Comparison of ENCODE assay signal across 18 cellular contexts in the genomic region with DNA sequence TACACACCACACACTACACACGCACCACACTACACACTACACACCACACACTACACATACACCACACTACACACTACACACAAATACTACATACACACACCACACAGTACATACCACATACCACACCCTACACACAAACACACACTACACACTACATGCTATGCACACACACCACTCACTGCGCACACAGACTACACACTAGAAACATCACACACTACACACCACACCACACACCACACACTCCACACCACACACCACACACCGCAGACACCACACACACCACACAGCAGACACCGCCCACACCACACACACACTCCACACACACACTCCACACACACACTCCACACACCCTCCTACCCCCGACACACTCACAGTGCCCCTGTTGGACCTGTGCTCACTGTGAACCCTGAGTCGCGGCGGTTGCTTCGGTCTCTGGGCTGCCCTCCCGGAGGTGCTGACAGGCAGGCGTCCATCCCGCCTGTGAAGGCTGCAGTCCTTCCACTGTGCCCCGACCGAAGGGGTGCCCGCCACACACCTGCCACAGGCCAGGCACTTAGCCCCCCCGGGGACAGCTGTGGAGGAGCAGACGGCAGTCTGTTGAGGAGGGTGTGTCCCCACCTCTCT. TPM values are rescaled to one million over a fixed set of nuclear protein-coding genes. Genes with fewer than 3 reads are reported as not detected.
DNase-seq lines count a peak whose midpoint lies in the region; ATAC-seq, FAIRE-seq and TF ChIP-seq lines count a peak whose summit lies in the region.
"Had no signal": no experiment of that assay in that cellular context is flagged by ENCODE, and none has a peak within 500 bp of the region (broad histone marks: within the 10 kb centered on the region; RNA-seq: fewer than 3 reads in every experiment).

No MANE protein-coding gene starts in this region.

- no peak overlapping the region for H3K23ac ChIP-seq in H1 (ENCODE audit: insufficient read length)

- no peak overlapping the region for H3K27ac ChIP-seq in HepG2 (ENCODE audit: extremely low read length, insufficient read depth, low read length)
- no peak overlapping the region for H3K27ac ChIP-seq in right lobe of liver
- no peak overlapping the region for H3K27ac ChIP-seq in OCI-LY7 (ENCODE audit: low read depth, low read length, poor library complexity, severe bottlenecking)
- no peak overlapping the region for H3K27ac ChIP-seq in H1 (ENCODE audit: low read depth, low read length)
- no peak overlapping the region for H3K27ac ChIP-seq in aorta (ENCODE audit: low read depth in 1 of 2, low read length in 2 of 2)
- no peak overlapping the region for H3K27ac ChIP-seq in CD4-positive, alpha-beta T cell (ENCODE audit: low read depth, low read length)
- H3K27ac ChIP-seq: BLaER1 treated with 17β-estradiol and CSF1 and Interleukin-3, amounts not matched to agents 10 nM and 100 nM had no signal

- H4K5ac ChIP-seq in H1 (ENCODE audit: insufficient read length, low read depth, low read length) = no peak overlapping the region

- no peak overlapping the region for H2BK120ac ChIP-seq in H1 (replicated peaks; ENCODE audit: low read depth, low read length)

- peak overlapping the region; percentile 97; the same call in 1 of the 2 replicates for H2AK5ac ChIP-seq in H1 (ENCODE audit: low read depth, low read length)

- no peak for TF ChIP-seq CTCF in HepG2 (CRISPR knock-in tag; IDR thresholded peaks at IDR 0.05)
- TF ChIP-seq CTCF in right lobe of liver (IDR thresholded peaks at IDR 0.05) = no peak
- TF ChIP-seq CTCF in OCI-LY7 (conservative IDR thresholded peaks at IDR 0.05; ENCODE audit: low read length) = no peak
- TF ChIP-seq CTCF in H1 (IDR thresholded peaks at IDR 0.05; ENCODE audit: control extremely low read depth in 1 of 3, insufficient read depth in 1 of 3, low read depth in 1 of 3, low read length in 3 of 3) = no peak
- no peak for TF ChIP-seq CTCF in CD4-positive, alpha-beta T cell (IDR thresholded peaks at IDR 0.05)

- H3K18ac ChIP-seq in H1 (ENCODE audit: extremely low read depth, low read length) = no peak overlapping the region

- WGBS in HepG2 (ENCODE audit: low lambda C conversion rate) = 52% methylated on average over 14 of the region's 17 CpGs
- WGBS in right lobe of liver (ENCODE audit: insufficient coverage, low coverage, low lambda C conversion rate, missing lambda C conversion rate) = 91% methylated on average over 9 of the region's 17 CpGs
- 60 to 91% methylated on average over 1 to 17 of the region's 17 CpGs for WGBS in H1 (ENCODE audit: extremely low coverage in 1 of 2, insufficient coverage in 1 of 2, insufficient read length in 1 of 2, insufficient replicate concordance in 2 of 2, low coverage in 1 of 2, low lambda C conversion rate in 2 of 2, missing lambda C conversion rate in 1 of 2), 2 experiments
- 86 to 89% methylated on average over 16 to 17 of the region's 17 CpGs for WGBS in aorta, 2 donors

- no peak overlapping the region for H4K8ac ChIP-seq in H1 (ENCODE audit: extremely low read depth, insufficient read depth, low read length)

- no peaks in the 10 kb centered on the region for H3K9me3 Mint-ChIP-seq in CD4-positive, alpha-beta T cell

- H3K79me1 ChIP-seq in H1 (ENCODE audit: low read depth, low read length) = peaks cover 8% of the 10 kb centered on the region

- H2AFZ ChIP-seq in HepG2 (ENCODE audit: low read length) (no peak overlapping the region), OCI-LY7 (ENCODE audit: low read length) (no peak overlapping the region), H1 (ENCODE audit: low read length) (no peak overlapping the region)

- peak overlapping the region; percentile 81 for H3K56ac ChIP-seq in H1 (replicated peaks; ENCODE audit: insufficient read length, low read depth, low read length)

- TF ChIP-seq POLR2A in HepG2 (IDR thresholded peaks at IDR 0.05; ENCODE audit: insufficient read depth in 1 of 2, low read depth in 2 of 2, low read length in 2 of 2) (no peak), right lobe of liver (IDR thresholded peaks at IDR 0.05) (no peak), H1 (IDR thresholded peaks at IDR 0.05; ENCODE audit: control extremely low read depth in 1 of 2, low read depth in 2 of 2, low read length in 2 of 2) (no peak)

- no peak overlapping the region for H2BK20ac ChIP-seq in H1 (ENCODE audit: low read length)

- TF ChIP-seq RAD21 in HepG2 (CRISPR knock-in tag; IDR thresholded peaks at IDR 0.05) (no peak), H1 (IDR thresholded peaks at IDR 0.05 in 1 of 2, conservative IDR thresholded peaks at IDR 0.05 in 1 of 2; ENCODE audit: low read depth in 2 of 2, low read length in 2 of 2) (no peak)

- peak overlapping the region; percentile 42; the same call in 1 of the 2 replicates for H2BK12ac ChIP-seq in H1 (ENCODE audit: low read depth, low read length)

- H3K4me1 Mint-ChIP-seq in CD4-positive, alpha-beta T cell (ENCODE audit: low read depth) = peaks cover 2% of the 10 kb centered on the region
- H3K4me1 Mint-ChIP-seq: CD4-positive, CD25-positive, alpha-beta regulatory T cell had no signal

- H3K36me3 ChIP-seq in HepG2 (replicated peaks in 1 of 2; ENCODE audit: control insufficient read depth in 1 of 2, insufficient read depth in 2 of 2, low read length in 2 of 2) (no peaks in the 10 kb centered on the region), right lobe of liver (no peaks in the 10 kb centered on the region), OCI-LY7 (ENCODE audit: insufficient read depth, low read length) (peaks cover 64% of the 10 kb centered on the region), H1 (ENCODE audit: control insufficient read depth in 2 of 4, insufficient read depth in 4 of 4, low read length in 3 of 4) (no peaks in the 10 kb centered on the region; a peak in 1 of 8 replicates), aorta (ENCODE audit: control insufficient read depth in 1 of 2, insufficient read depth in 2 of 2, low read length in 1 of 2) (no peaks in the 10 kb centered on the region)
- H3K36me3 ChIP-seq: HAP-1 had no signal

- POLR2A ChIA-PET in HepG2 (lab: Yijun Ruan, JAX) (no interaction called here), OCI-LY7 (lab: Charles Lee) (no interaction called here), H1 (lab: Charles Lee; ENCODE audit: partially characterized antibody) (no interaction called here)
- POLR2A ChIA-PET in CD4-positive, alpha-beta T cell (lab: Charles Lee) = no interaction called here

- H3K9ac ChIP-seq in HepG2 (ENCODE audit: insufficient read depth, low read depth, low read length) (no peak overlapping the region), H1 (replicated peaks in 1 of 4; ENCODE audit: extremely low read depth in 1 of 4, low read depth in 3 of 4, low read length in 3 of 4) (no peak overlapping the region)
- H3K9ac ChIP-seq: BLaER1 treated with 17β-estradiol and CSF1 and Interleukin-3, amounts not matched to agents 10 nM and 100 nM had no signal

- H3K9me3 ChIP-seq in HepG2 (ENCODE audit: low read length) (no peaks in the 10 kb centered on the region), right lobe of liver (no peaks in the 10 kb centered on the region), OCI-LY7 (ENCODE audit: low read length) (peaks cover 7% of the 10 kb centered on the region; the same call in 1 of the 2 replicates), H1 (ENCODE audit: insufficient read depth in 2 of 2, low read depth in 1 of 2, low read length in 1 of 2) (peaks cover 0 to 5% of the 10 kb centered on the region in 2 experiments; a peak in 2 of 4 replicates), aorta (ENCODE audit: control insufficient read depth, low read length) (no peaks in the 10 kb centered on the region)
- H3K9me3 ChIP-seq in CD4-positive, alpha-beta T cell (ENCODE audit: control insufficient read depth, low read length) = no peaks in the 10 kb centered on the region
- H3K9me3 ChIP-seq: HAP-1 had no signal

- no peak overlapping the region for H3K4me2 ChIP-seq in HepG2 (ENCODE audit: low read depth, low read length)
- no peak overlapping the region for H3K4me2 ChIP-seq in OCI-LY7 (ENCODE audit: low read length)
- H3K4me2 ChIP-seq in H1 (ENCODE audit: insufficient read depth in 1 of 2, low read depth in 2 of 2, low read length in 2 of 2) = no peak overlapping the region; a peak in 1 of 4 replicates
- H3K4me2 ChIP-seq: BLaER1 treated with 17β-estradiol and CSF1 and Interleukin-3, amounts not matched to agents 10 nM and 100 nM had no signal

- no peaks in the 10 kb centered on the region for H3K79me2 ChIP-seq in HepG2 (ENCODE audit: insufficient read depth, low read length)
- no peaks in the 10 kb centered on the region for H3K79me2 ChIP-seq in OCI-LY7 (ENCODE audit: insufficient read depth, low read depth, low read length)
- no peaks in the 10 kb centered on the region for H3K79me2 ChIP-seq in H1 (ENCODE audit: control insufficient read depth in 1 of 2, insufficient read depth in 2 of 2, low read length in 2 of 2)

- H4K20me1 ChIP-seq in HepG2 (ENCODE audit: insufficient read depth, low read length) = no peaks in the 10 kb centered on the region; the same call in 1 of the 2 replicates
- no peaks in the 10 kb centered on the region for H4K20me1 ChIP-seq in OCI-LY7 (ENCODE audit: insufficient read depth, low read length)
- peaks cover 0 to 11% of the 10 kb centered on the region in 2 experiments for H4K20me1 ChIP-seq in H1 (replicated peaks in 1 of 2; ENCODE audit: control insufficient read depth in 1 of 2, insufficient read depth in 2 of 2, low read length in 2 of 2)

- H2BK5ac ChIP-seq in H1 (ENCODE audit: low read depth, low read length) = no peak overlapping the region

- FAIRE-seq in HepG2 (lab: Jason Lieb, UNC) (peak; percentile 18), H1 (lab: Jason Lieb, UNC) (no peak)

- no peak overlapping the region for H3K14ac ChIP-seq in H1 (ENCODE audit: insufficient read length)

- no peak for ATAC-seq in HepG2
- ATAC-seq in right lobe of liver = no peak
- peak; percentile 27 for ATAC-seq in aorta (ENCODE audit: low FRiP score)
- ATAC-seq in CD4-positive, alpha-beta T cell (ENCODE audit: poor library complexity) = no peak

- H3K27ac Mint-ChIP-seq in CD4-positive, alpha-beta T cell = no peak overlapping the region
- H3K27ac Mint-ChIP-seq: CD4-positive, CD25-positive, alpha-beta regulatory T cell; HFFc6 had no signal

- intact Hi-C loops in HepG2 (cut with micrococcal nuclease; ENCODE audit: unreplicated experiment) (no loop called here), right lobe of liver (cut with DNase I) (no loop called here), OCI-LY7 (cut with micrococcal nuclease; ENCODE audit: unreplicated experiment) (no loop called here), aorta (cut with DNase I) (no loop called here)
- intact Hi-C loops in CD4-positive, alpha-beta T cell (cut with DNase I, micrococcal nuclease) = no loop called here

- H2BK15ac ChIP-seq in H1 (ENCODE audit: low read length) = no peak overlapping the region; the same call in 1 of the 2 replicates

- DNase-seq in HepG2 (ENCODE audit: low spot score) (no peak), right lobe of liver (no peak), OCI-LY7 (ENCODE audit: low spot score) (no peak), H1 (ENCODE audit: low read depth in 1 of 2, low spot score in 2 of 2) (no peak), aorta (no peak), NCI-H748 (lab: John Stamatoyannopoulos, UW; ENCODE audit: unreplicated experiment) (no peak)
- no peak for DNase-seq in CD4-positive, alpha-beta T cell
- no peak for DNase-seq in activated effector memory CD4-positive, alpha-beta T cell treated with anti-CD3 and anti-CD28 coated beads, Interleukin-2, amount 50 U/mL, for 16 hours
- DNase-seq: ACHN; Calu3; CD4-positive, CD25-positive, alpha-beta regulatory T cell; DMS 273 treated with DMSO at 0.1 percent for 48 hours; GOT3; HFFc6 had no signal

- no peak overlapping the region for H3K4ac ChIP-seq in H1 (replicated peaks; ENCODE audit: insufficient read length, low read depth, low read length)

- H3K23me2 ChIP-seq in H1 (ENCODE audit: low read depth, low read length) = peaks cover 16% of the 10 kb centered on the region; the same call in 1 of the 2 replicates

- no peaks in the 10 kb centered on the region for H3K9me2 ChIP-seq in OCI-LY7 (ENCODE audit: insufficient read depth, low read length)

- TF ChIP-seq EP300 in HepG2 (IDR thresholded peaks at IDR 0.05; ENCODE audit: low read depth in 2 of 2, low read length in 2 of 2) = no peak
- TF ChIP-seq EP300 in HepG2 (CRISPR knock-in tag; IDR thresholded peaks at IDR 0.05; ENCODE audit: borderline replicate concordance) = no peak
- TF ChIP-seq EP300 in H1 (IDR thresholded peaks at IDR 0.05; ENCODE audit: borderline replicate concordance in 1 of 2, low read depth in 2 of 2, low read length in 2 of 2) = no peak

- no peak overlapping the region for H3K4me3 ChIP-seq in HepG2 (replicated peaks in 1 of 3; ENCODE audit: insufficient read depth in 1 of 3, low read depth in 2 of 3, low read length in 3 of 3)
- no peak overlapping the region for H3K4me3 ChIP-seq in right lobe of liver
- H3K4me3 ChIP-seq in OCI-LY7 (ENCODE audit: low read depth, low read length, poor library complexity, severe bottlenecking) = no peak overlapping the region
- no peak overlapping the region for H3K4me3 ChIP-seq in H1 (ENCODE audit: extremely low read depth in 1 of 4, insufficient read depth in 2 of 4, low read depth in 3 of 4, low read length in 4 of 4)
- no peak overlapping the region for H3K4me3 ChIP-seq in aorta (ENCODE audit: low read length in 2 of 2)
- H3K4me3 ChIP-seq: BLaER1 treated with 17β-estradiol and CSF1 and Interleukin-3, amounts not matched to agents 10 nM and 100 nM; HAP-1 had no signal

- CTCF ChIA-PET in HepG2 (lab: Yijun Ruan, JAX; ENCODE audit: low intra/inter-chr PET ratio, low total read pairs) = no interaction called here
- CTCF ChIA-PET in OCI-LY7 (lab: Charles Lee; ENCODE audit: unreplicated experiment) = no interaction called here
- CTCF ChIA-PET in H1 (lab: Charles Lee; ENCODE audit: partially characterized antibody) = interaction anchor here (1.6 kb wide), 1 partner anchor 118 kb away, joined by 4 read pairs; no protein-coding TSS in a partner anchor
- CTCF ChIA-PET in CD4-positive, alpha-beta T cell (lab: Charles Lee) = no interaction called here

- peaks cover 68% of the 10 kb centered on the region for H3K36me3 Mint-ChIP-seq in CD4-positive, alpha-beta T cell (ENCODE audit: low read depth)

- H3K4me3 Mint-ChIP-seq in CD4-positive, alpha-beta T cell = no peak overlapping the region
- H3K4me3 Mint-ChIP-seq: CD4-positive, CD25-positive, alpha-beta regulatory T cell; HFFc6 had no signal

- peak overlapping the region; percentile 44 for H4K91ac ChIP-seq in H1 (replicated peaks; ENCODE audit: insufficient read length, low read length)

- in situ Hi-C loops in HepG2 (cut with HindIII; ENCODE audit: extremely low pct_ligation_motif_present, low pct_unique_long_range_greater_than_20kb) = no loop called here

- H3K4me1 ChIP-seq in HepG2 (ENCODE audit: insufficient read depth, low read length) (no peaks in the 10 kb centered on the region), right lobe of liver (no peaks in the 10 kb centered on the region), OCI-LY7 (ENCODE audit: insufficient read depth, low read length, poor library complexity, severe bottlenecking) (no peaks in the 10 kb centered on the region), H1 (replicated peaks in 1 of 4; ENCODE audit: control insufficient read depth in 3 of 4, insufficient read depth in 4 of 4, low read length in 3 of 4) (no peaks in the 10 kb centered on the region), aorta (ENCODE audit: control insufficient read depth in 1 of 2, insufficient read depth in 2 of 2, low read length in 2 of 2) (no peaks in the 10 kb centered on the region)
- H3K4me1 ChIP-seq: HAP-1 had no signal

- BruUV-seq in HepG2 (replicated peaks; lab: Mats Ljungman, UMichigan) (no TSS peak), OCI-LY7 (replicated peaks; lab: Mats Ljungman, UMichigan) (TSS peak; percentile 34)

- H3K27me3 Mint-ChIP-seq in CD4-positive, alpha-beta T cell = no peaks in the 10 kb centered on the region
- H3K27me3 Mint-ChIP-seq: CD4-positive, CD25-positive, alpha-beta regulatory T cell had no signal

- H3K27me3 ChIP-seq in HepG2 (ENCODE audit: control insufficient read depth in 1 of 2, insufficient read depth in 2 of 2, low read length in 2 of 2) (peaks cover 3 to 34% of the 10 kb centered on the region in 2 experiments; a peak in 3 of 5 replicates), right lobe of liver (no peaks in the 10 kb centered on the region), H1 (replicated peaks in 1 of 4; ENCODE audit: control insufficient read depth in 3 of 4, extremely low read depth in 1 of 4, insufficient read depth in 3 of 4, low read length in 3 of 4) (no peaks in the 10 kb centered on the region; a peak in 1 of 7 replicates), aorta (ENCODE audit: control insufficient read depth in 1 of 2, insufficient read depth in 2 of 2, low read length in 1 of 2) (no peaks in the 10 kb centered on the region)
- H3K27me3 ChIP-seq in CD4-positive, alpha-beta T cell (ENCODE audit: control insufficient read depth, insufficient read depth, low read length) = no peaks in the 10 kb centered on the region
- H3K27me3 ChIP-seq: BLaER1 treated with 17β-estradiol and CSF1 and Interleukin-3, amounts not matched to agents 10 nM and 100 nM had no signal

RNA-seq across cellular contexts. Expression of gene TFF3, which starts 21.4 kb away (rescaled TPM):
- total RNA-seq in HepG2 (2016; rRNA removed; fragmentation: Illumina TruSeq; extraction: Trizol) (7.9 and 14.2 TPM in 2 replicates), right lobe of liver (1 to 10 TPM in 5 of 6 experiments, under 1 TPM in 1; 0.88 to 6.8 (median 2.5) TPM), OCI-LY7 (2022) (not detected in 2 replicates), aorta (1 to 10 TPM; 2.4 to 3.8 TPM)
- 9.4 and 9.9 TPM in 2 replicates for total RNA-seq in HepG2 (2016; cell fraction: cytosol; rRNA removed; fragmentation: Illumina TruSeq; extraction: Trizol; ENCODE audit: low read depth)
- 10.8 and 14.1 TPM in 2 replicates for total RNA-seq in HepG2 (2016; cell fraction: insoluble cytoplasmic fraction; rRNA removed; fragmentation: Illumina TruSeq; extraction: Trizol)
- total RNA-seq in HepG2 (2016; cell fraction: membrane; rRNA removed; fragmentation: Illumina TruSeq; extraction: Trizol) = 8.0 and 8.6 TPM in 2 replicates
- 5.1 and 9.3 TPM in 2 replicates for total RNA-seq in HepG2 (2016; cell fraction: nucleus; rRNA removed; fragmentation: Illumina TruSeq; extraction: Trizol)
- polyA plus RNA-seq in HepG2 (2011; rRNA removed) (26.9 and 27.0 TPM in 2 replicates), H1 (2011; rRNA removed) (4.1 and 6.7 TPM in 2 replicates), aorta (100 to 1,000 TPM in 1 of 2 donors, 10 to 100 TPM in 1; 27.5 to 170 TPM)
- 15.9 and 30.0 TPM in 2 replicates for polyA plus RNA-seq in HepG2 (2011; cell fraction: cytosol; rRNA removed)
- 16.3 and 18.8 TPM in 2 replicates for polyA plus RNA-seq in HepG2 (2011; cell fraction: nucleus; rRNA removed)
- 14.9 and 18.1 TPM in 2 replicates for polyA plus RNA-seq in HepG2 (2012)
- 7.3 and 9.3 TPM in 2 replicates for polyA plus RNA-seq in HepG2 (2016; cell fraction: cytosol; fragmentation: Illumina TruSeq; extraction: Trizol; ENCODE audit: low read depth)
- polyA plus RNA-seq in HepG2 (2016; cell fraction: insoluble cytoplasmic fraction; fragmentation: Illumina TruSeq; extraction: Trizol; ENCODE audit: low read depth) = 5.5 and 6.2 TPM in 2 replicates
- 4.6 and 6.5 TPM in 2 replicates for polyA plus RNA-seq in HepG2 (2016; cell fraction: membrane; fragmentation: Illumina TruSeq; extraction: Trizol; ENCODE audit: low read depth)
- 9.5 and 10.5 TPM in 2 replicates for polyA plus RNA-seq in HepG2 (2016; cell fraction: nucleus; fragmentation: Illumina TruSeq; extraction: Trizol; ENCODE audit: insufficient read depth, low read depth)
- 10.8 TPM in 1 of 2 replicates, not detected in the other for polyA minus RNA-seq in HepG2 (2011; rRNA and poly(A)+ RNA removed; ENCODE audit: low replicate concordance)
- polyA minus RNA-seq in HepG2 (2011; cell fraction: cytosol; rRNA and poly(A)+ RNA removed) = 6.5 and 7.7 TPM in 2 replicates
- polyA minus RNA-seq in HepG2 (2011; cell fraction: nucleus; rRNA and poly(A)+ RNA removed) = 0.77 and 1.7 TPM in 2 replicates
- not detected in 2 replicates for total RNA-seq in OCI-LY7 (2014; rRNA removed; shearing (Covaris generic))
- 1.7 TPM in 1 of 2 replicates, not detected in the other for total RNA-seq in H1 (2021; fragmentation: NEBNext Ultra II Directional; extraction: Animal tissue kit (Norgen Biotek cat#: 25700))
- 2.8 TPM for polyA plus RNA-seq in H1 (2011; cell fraction: cytosol; rRNA removed)
- polyA plus RNA-seq in H1 (2011; cell fraction: nucleus; rRNA removed) = 2.2 TPM
- polyA plus RNA-seq in H1 (2012, experiment 1 of 2) = 1.2 to 4.3 TPM (median 2.0 TPM) in 4 replicates
- 8.3 TPM for polyA plus RNA-seq in H1 (2012, experiment 2 of 2)
- polyA plus RNA-seq in H1 (2013, experiment 1 of 2) = 2.6 TPM
- polyA plus RNA-seq in H1 (2013, experiment 2 of 2) = 2.0 TPM
- 0.41 TPM in 1 of 2 replicates, not detected in the other for polyA minus RNA-seq in H1 (2011; rRNA and poly(A)+ RNA removed)
- polyA minus RNA-seq in H1 (2011; cell fraction: cytosol; rRNA and poly(A)+ RNA removed) = not detected
- polyA minus RNA-seq in H1 (2011; cell fraction: nucleus; rRNA and poly(A)+ RNA removed) = not detected
- not detected for total RNA-seq in CD4-positive, alpha-beta T cell
- total RNA-seq: A172; Calu3; CD4-positive, CD25-positive, alpha-beta regulatory T cell; HFFc6 had no signal
- polyA plus RNA-seq: CD4-positive, CD25-positive, alpha-beta regulatory T cell had no signal

RNA-seq across cellular contexts. Expression of gene TFF2, which starts 57.0 kb away (rescaled TPM):
- total RNA-seq in HepG2 (2016; rRNA removed; fragmentation: Illumina TruSeq; extraction: Trizol) (not detected in 2 replicates), right lobe of liver (under 1 TPM in 4 of 6 experiments, not detected in 2; 0.29 to 0.61 (median 0.49) TPM), OCI-LY7 (2022) (not detected in 2 replicates), aorta (not detected)
- not detected in 2 replicates for total RNA-seq in HepG2 (2016; cell fraction: cytosol; rRNA removed; fragmentation: Illumina TruSeq; extraction: Trizol; ENCODE audit: low read depth)
- not detected in 2 replicates for total RNA-seq in HepG2 (2016; cell fraction: insoluble cytoplasmic fraction; rRNA removed; fragmentation: Illumina TruSeq; extraction: Trizol)
- total RNA-seq in HepG2 (2016; cell fraction: membrane; rRNA removed; fragmentation: Illumina TruSeq; extraction: Trizol) = not detected in 2 replicates
- not detected in 2 replicates for total RNA-seq in HepG2 (2016; cell fraction: nucleus; rRNA removed; fragmentation: Illumina TruSeq; extraction: Trizol)
- polyA plus RNA-seq in HepG2 (2011; rRNA removed) (1.5 and 1.6 TPM in 2 replicates), H1 (2011; rRNA removed) (not detected in 2 replicates), aorta (1 to 10 TPM in 1 of 2 donors, not detected in 1; 2.1 TPM)
- 0.50 and 1.2 TPM in 2 replicates for polyA plus RNA-seq in HepG2 (2011; cell fraction: cytosol; rRNA removed)
- 0.58 and 0.73 TPM in 2 replicates for polyA plus RNA-seq in HepG2 (2011; cell fraction: nucleus; rRNA removed)
- 0.23 and 0.47 TPM in 2 replicates for polyA plus RNA-seq in HepG2 (2012)
- not detected in 2 replicates for polyA plus RNA-seq in HepG2 (2016; cell fraction: cytosol; fragmentation: Illumina TruSeq; extraction: Trizol; ENCODE audit: low read depth)
- not detected in 2 replicates for polyA plus RNA-seq in HepG2 (2016; cell fraction: insoluble cytoplasmic fraction; fragmentation: Illumina TruSeq; extraction: Trizol; ENCODE audit: low read depth)
- not detected in 2 replicates for polyA plus RNA-seq in HepG2 (2016; cell fraction: membrane; fragmentation: Illumina TruSeq; extraction: Trizol; ENCODE audit: low read depth)
- not detected in 2 replicates for polyA plus RNA-seq in HepG2 (2016; cell fraction: nucleus; fragmentation: Illumina TruSeq; extraction: Trizol; ENCODE audit: insufficient read depth, low read depth)
- 0.91 TPM in 1 of 2 replicates, not detected in the other for polyA minus RNA-seq in HepG2 (2011; rRNA and poly(A)+ RNA removed; ENCODE audit: low replicate concordance)
- not detected in 2 replicates for polyA minus RNA-seq in HepG2 (2011; cell fraction: cytosol; rRNA and poly(A)+ RNA removed)
- polyA minus RNA-seq in HepG2 (2011; cell fraction: nucleus; rRNA and poly(A)+ RNA removed) = not detected in 2 replicates
- not detected in 2 replicates for total RNA-seq in OCI-LY7 (2014; rRNA removed; shearing (Covaris generic))
- not detected in 2 replicates for total RNA-seq in H1 (2021; fragmentation: NEBNext Ultra II Directional; extraction: Animal tissue kit (Norgen Biotek cat#: 25700))
- not detected for polyA plus RNA-seq in H1 (2011; cell fraction: cytosol; rRNA removed)
- polyA plus RNA-seq in H1 (2011; cell fraction: nucleus; rRNA removed) = not detected
- not detected in 4 replicates for polyA plus RNA-seq in H1 (2012, experiment 1 of 2)
- not detected for polyA plus RNA-seq in H1 (2012, experiment 2 of 2)
- not detected for polyA plus RNA-seq in H1 (2013, experiment 1 of 2)
- polyA plus RNA-seq in H1 (2013, experiment 2 of 2) = not detected
- not detected in 2 replicates for polyA minus RNA-seq in H1 (2011; rRNA and poly(A)+ RNA removed)
- polyA minus RNA-seq in H1 (2011; cell fraction: cytosol; rRNA and poly(A)+ RNA removed) = not detected
- not detected for polyA minus RNA-seq in H1 (2011; cell fraction: nucleus; rRNA and poly(A)+ RNA removed)
- not detected for total RNA-seq in CD4-positive, alpha-beta T cell
- total RNA-seq: A172; Calu3; CD4-positive, CD25-positive, alpha-beta regulatory T cell; Daoy; HFFc6 had no signal
- polyA plus RNA-seq: CD4-positive, CD25-positive, alpha-beta regulatory T cell had no signal
